ENCODE assay signal across 1 cellular context in genomic region chr16:2251281-2252111, GRCh38.
TF ChIP-seq lines count a peak whose summit lies in the region.

Gene ECI1 (minus strand): TSS chr16:2251587. CDS start chr16:2251566, 21 bp downstream.

TF ChIP-seq in GM12878, 131 proteins besides CTCF, POLR2A, EP300 and RAD21 (continued from another document and continues in another):
- TF ChIP-seq SKIL (IDR thresholded peaks at IDR 0.05; ENCODE audit: low read depth, poor library complexity, severe bottlenecking) (no peak), MYC (IDR thresholded peaks at IDR 0.05; ENCODE audit: insufficient read depth, insufficient read length, insufficient replicate concordance, low read length, severe bottlenecking) (no peak), SREBF2 (IDR thresholded peaks at IDR 0.05; ENCODE audit: low read length) (no peak), HDAC2 (IDR thresholded peaks at IDR 0.05) (no peak), HSF1 (IDR thresholded peaks at IDR 0.05; ENCODE audit: low read depth, low read length) (no peak), ETV6 (conservative IDR thresholded peaks at IDR 0.05 in 1 of 2, IDR thresholded peaks at IDR 0.05 in 1 of 2; ENCODE audit: borderline replicate concordance in 1 of 2, low read depth in 1 of 2) (no peak), RAD51 (IDR thresholded peaks at IDR 0.05) (no peak), HDAC6 (IDR thresholded peaks at IDR 0.05; ENCODE audit: unreplicated experiment) (peak; percentile 69), NR2C1 (IDR thresholded peaks at IDR 0.05) (peak; percentile 72), CHD4 (IDR thresholded peaks at IDR 0.05) (no peak), SUPT20H (IDR thresholded peaks at IDR 0.05; ENCODE audit: borderline replicate concordance, control insufficient read depth, low read depth, low read length) (no peak), ZNF217 (IDR thresholded peaks at IDR 0.05) (peak; percentile 56; the same call in 1 of the 2 replicates), RFX5 (IDR thresholded peaks at IDR 0.05; ENCODE audit: low read depth, low read length) (no peak), YBX1 (IDR thresholded peaks at IDR 0.05) (no peak), SMAD5 (IDR thresholded peaks at IDR 0.05; ENCODE audit: low read depth) (peak; percentile 5; the same call in 1 of the 2 replicates), BRCA1 (IDR thresholded peaks at IDR 0.05; ENCODE audit: low read depth, low read length) (no peak), RB1 (IDR thresholded peaks at IDR 0.05; ENCODE audit: borderline replicate concordance) (peak; percentile 89), NBN (IDR thresholded peaks at IDR 0.05) (peak; percentile 49), ZBTB33 (IDR thresholded peaks at IDR 0.05) (no peak), IKZF2 (IDR thresholded peaks at IDR 0.05) (no peak; a peak in 1 of 4 replicates), MLLT1 (IDR thresholded peaks at IDR 0.05) (0 out of 2 replicates have a peak, but pooled peaks have one; percentile 25), ATF2 (IDR thresholded peaks at IDR 0.05; ENCODE audit: low read length) (no peak), TCF7 (IDR thresholded peaks at IDR 0.05; ENCODE audit: borderline replicate concordance) (no peak), E2F4 (IDR thresholded peaks at IDR 0.05; ENCODE audit: low read depth, low read length) (no peak), HCFC1 (IDR thresholded peaks at IDR 0.05; ENCODE audit: low read length) (peak; percentile 31; the same call in 1 of the 2 replicates), RUNX3 (IDR thresholded peaks at IDR 0.05; ENCODE audit: low read length) (peak; percentile 93), CHD1 (IDR thresholded peaks at IDR 0.05; ENCODE audit: low read depth, low read length) (no peak), GATAD2B (conservative IDR thresholded peaks at IDR 0.05; ENCODE audit: low read depth) (peak; percentile 91), SRF (IDR thresholded peaks at IDR 0.05; ENCODE audit: low read depth in 2 of 2, low read length in 2 of 2) (no peak), TAF1 (IDR thresholded peaks at IDR 0.05; ENCODE audit: borderline replicate concordance, low read depth, low read length) (peak; percentile 94), RELB (IDR thresholded peaks at IDR 0.05; ENCODE audit: low read depth) (no peak), ZSCAN29 (IDR thresholded peaks at IDR 0.05) (peak; percentile 61; the same call in 1 of the 2 replicates), PAX5 (IDR thresholded peaks at IDR 0.05; ENCODE audit: borderline replicate concordance, low read depth, low read length) (peak; percentile 55; the same call in 1 of the 2 replicates), ZNF384 (IDR thresholded peaks at IDR 0.05; ENCODE audit: borderline replicate concordance, low read depth, low read length) (no peak), NR2F1 (conservative IDR thresholded peaks at IDR 0.05) (peak; percentile 93), MXI1 (IDR thresholded peaks at IDR 0.05; ENCODE audit: low read depth, low read length) (peak; percentile 94), SP1 (IDR thresholded peaks at IDR 0.05; ENCODE audit: low read depth, low read length) (no peak), FOXM1 (IDR thresholded peaks at IDR 0.05; ENCODE audit: low read depth, low read length) (no peak), PBX3 (IDR thresholded peaks at IDR 0.05; ENCODE audit: insufficient replicate concordance, low read depth, low read length) (peak; percentile 8), TCF12 (IDR thresholded peaks at IDR 0.05; ENCODE audit: low read depth, low read length) (0 out of 2 replicates have a peak, but pooled peaks have one; percentile 49), MEF2B (IDR thresholded peaks at IDR 0.05; ENCODE audit: partially characterized antibody, poor library complexity, severe bottlenecking) (no peak), EGR1 (IDR thresholded peaks at IDR 0.05; ENCODE audit: borderline replicate concordance in 1 of 2, low read depth in 2 of 2, low read length in 2 of 2) (peak in 1 of 2 experiments; percentile 61; a peak in 1 of 3 replicates), PML (IDR thresholded peaks at IDR 0.05; ENCODE audit: low read length) (no peak), NRF1 (conservative IDR thresholded peaks at IDR 0.05; ENCODE audit: low read depth, low read length) (no peak), POLR2AphosphoS2 (IDR thresholded peaks at IDR 0.05; ENCODE audit: low read depth, low read length) (peak; percentile 36; the same call in 1 of the 2 replicates), POU2F2 (IDR thresholded peaks at IDR 0.05; ENCODE audit: borderline replicate concordance, low read depth, low read length) (peak; percentile 46; the same call in 1 of the 3 replicates), KAT2A (conservative IDR thresholded peaks at IDR 0.05; ENCODE audit: control insufficient read depth, low read depth, low read length) (no peak), RELA (IDR thresholded peaks at IDR 0.05; ENCODE audit: borderline replicate concordance, partially characterized antibody) (peak; percentile 43), SPI1 (IDR thresholded peaks at IDR 0.05; ENCODE audit: borderline replicate concordance, insufficient read depth, low read depth, low read length) (no peak), SMARCA5 (IDR thresholded peaks at IDR 0.05) (no peak; the same call in 1 of the 2 replicates), WRNIP1 (IDR thresholded peaks at IDR 0.05; ENCODE audit: borderline replicate concordance, low read depth, low read length) (no peak), STAT1 (conservative IDR thresholded peaks at IDR 0.05) (no peak), KLF5 (IDR thresholded peaks at IDR 0.05; ENCODE audit: partially characterized antibody) (peak; percentile 57), ZNF24 (IDR thresholded peaks at IDR 0.05) (no peak), ATF3 (IDR thresholded peaks at IDR 0.05; ENCODE audit: borderline replicate concordance, extremely low read depth, low read depth, low read length) (no peak), MAX (IDR thresholded peaks at IDR 0.05; ENCODE audit: low read depth, low read length) (0 out of 2 replicates have a peak, but pooled peaks have one; percentile 22)
